Comparison of ENCODE assay signal across 26 cellular contexts in genomic region chr6:106895703-106896040, GRCh38.
"Had no signal": no experiment of that assay in that cellular context is flagged by ENCODE, and none has a peak within 500 bp of the region (broad histone marks: within the 10 kb centered on the region; RNA-seq: fewer than 3 reads in every experiment).

No MANE protein-coding gene starts in this region.

- H3K27ac Mint-ChIP-seq: activated CD4-positive, alpha-beta memory T cell treated with anti-CD3 and anti-CD28 coated beads for 36 hours; activated T-cell treated with anti-CD3 and anti-CD28 coated beads, Interleukin-2, amount 50 U/mL, for 24 hours; dendritic cell treated with granulocyte-macrophage colony-stimulating factor and Interleukin-4, amounts not matched to agents 40 ng/mL and 50 ng/mL, for 4 days; endodermal cell; nephron progenitor cell; progenitor cell of endocrine pancreas; stimulated activated naive CD8-positive, alpha-beta T cell treated with anti-CD3 and anti-CD28 coated beads, Interleukin-15, Interleukin-2, amounts not matched to agents 100 ng/mL and 50 ng/mL, for 24 hours had no signal

- H3K36me3 ChIP-seq: left lung, neutrophil, upper lobe of left lung, vagina had no signal

- FAIRE-seq: frontal cortex had no signal

- H3K36me3 Mint-ChIP-seq: activated CD4-positive, alpha-beta memory T cell treated with anti-CD3 and anti-CD28 coated beads for 36 hours had no signal

- H3K4me1 Mint-ChIP-seq: central memory CD8-positive, alpha-beta T cell; naive B cell had no signal

- H3K4me3 ChIP-seq: left lung, lung, skin epidermis, upper lobe of left lung, vagina had no signal

- H3K4me1 ChIP-seq: left lung, upper lobe of left lung, vagina had no signal

- DNase-seq: activated CD4-positive, alpha-beta memory T cell treated with anti-CD3 and anti-CD28 coated beads for 36 hours; activated CD4-positive, alpha-beta T cell treated with anti-CD3 and anti-CD28 coated beads for 48 hours; activated CD8-positive, alpha-beta memory T cell treated with anti-CD3 and anti-CD28 coated beads, Interleukin-2, amount 50 U/mL, for 48 hours; activated gamma-delta T cell; activated naive CD4-positive, alpha-beta T cell treated with anti-CD3 and anti-CD28 coated beads, Interleukin-2, amount 50 U/mL, for 16 hours; activated T-cell treated with anti-CD3 and anti-CD28 coated beads, Interleukin-2, amount 50 U/mL, for 24 hours; amniotic stem cell; endodermal cell; glutamatergic neuron; left lung; naive B cell; nephron progenitor cell; retina; stimulated activated CD4-positive, alpha-beta T cell treated with anti-CD3 and anti-CD28 coated beads, Interleukin-12 subunit alpha, Interleukin-12 subunit beta, amount 100 ng/mL, for 4 hours; stimulated activated CD4-positive, alpha-beta T cell treated with anti-CD3 and anti-CD28 coated beads, Interleukin-4, amount 100 ng/mL, for 1 hour; upper lobe of left lung had no signal

- H3K27ac ChIP-seq: left lung, neutrophil, skin epidermis, upper lobe of left lung, vagina, VCaP had no signal

- H3K9me3 Mint-ChIP-seq: central memory CD8-positive, alpha-beta T cell had no signal

- H3K27me3 ChIP-seq: upper lobe of left lung, vagina had no signal

- H3K27me3 Mint-ChIP-seq: naive B cell, progenitor cell of endocrine pancreas had no signal

- H3K4me3 Mint-ChIP-seq: activated CD4-positive, alpha-beta memory T cell treated with anti-CD3 and anti-CD28 coated beads for 36 hours; activated T-cell treated with anti-CD3 and anti-CD28 coated beads, Interleukin-2, amount 50 U/mL, for 24 hours; central memory CD8-positive, alpha-beta T cell; dendritic cell treated with granulocyte-macrophage colony-stimulating factor and Interleukin-4, amounts not matched to agents 40 ng/mL and 50 ng/mL, for 4 days; endodermal cell; naive B cell; nephron progenitor cell; stimulated activated naive CD8-positive, alpha-beta T cell treated with anti-CD3 and anti-CD28 coated beads, Interleukin-15, Interleukin-2, amounts not matched to agents 100 ng/mL and 50 ng/mL, for 24 hours had no signal

- H3K9me3 ChIP-seq: neutrophil, upper lobe of left lung, vagina had no signal
